2 cellular contexts compared by ENCODE assay signal in the genomic region with DNA sequence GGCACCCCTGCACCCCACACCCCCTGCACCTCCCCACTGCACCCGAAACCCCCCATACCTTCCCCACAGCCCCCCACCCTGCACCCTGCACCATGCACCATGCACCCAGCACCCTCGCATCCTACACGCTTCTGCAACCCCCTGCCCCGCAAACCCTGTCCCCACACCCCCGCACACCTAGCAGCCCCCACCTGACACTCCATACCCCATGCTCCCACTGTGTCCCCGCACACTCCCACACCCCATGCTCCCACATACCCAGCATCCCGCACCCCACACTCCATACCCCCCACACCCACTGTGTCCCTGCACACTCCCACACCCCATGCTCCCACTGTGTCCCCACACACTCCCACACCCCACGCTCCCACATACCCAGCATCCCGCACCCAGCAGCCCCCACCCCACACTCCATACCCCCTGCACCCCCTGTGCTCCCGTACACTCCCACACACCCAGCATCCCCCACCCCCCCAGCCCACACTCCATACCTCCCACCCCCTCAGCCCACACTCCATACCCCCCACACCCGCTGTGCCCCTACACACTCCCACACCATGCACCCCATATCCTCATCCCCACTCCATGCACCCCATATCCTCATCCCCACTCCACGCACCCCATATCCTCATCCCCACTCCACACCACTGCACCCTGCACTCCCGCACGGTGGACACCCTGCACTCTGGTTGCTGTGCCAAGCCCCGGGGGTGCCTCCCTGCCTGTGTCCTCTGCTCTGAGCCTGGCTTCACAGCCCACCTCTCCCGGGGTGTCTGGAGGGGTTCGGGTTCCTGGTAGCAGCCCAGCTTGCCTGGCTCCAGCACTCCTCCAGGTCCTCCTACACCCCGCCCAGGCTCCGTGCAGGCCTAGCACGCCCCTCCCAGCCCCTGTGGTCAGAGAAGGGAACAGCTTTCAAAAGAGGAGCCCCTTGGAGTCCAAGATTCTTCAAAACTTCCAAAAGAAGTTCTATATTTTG.
TF ChIP-seq lines count a peak whose summit lies in the region.

No MANE protein-coding gene starts in this region.

TF ChIP-seq in K562, 482 proteins besides CTCF, POLR2A, EP300 and RAD21:
- TF ChIP-seq PHB (CRISPR knock-in tag; IDR thresholded peaks at IDR 0.05): no peak
- no peak for TF ChIP-seq RBM25 (IDR thresholded peaks at IDR 0.05; ENCODE audit: low read depth, low read length, severe bottlenecking)
- TF ChIP-seq TAF7 (tag; IDR thresholded peaks at IDR 0.05): no peak
- TF ChIP-seq ZNF408 (CRISPR knock-in tag; IDR thresholded peaks at IDR 0.05; ENCODE audit: low read depth): no peak
- no peak for TF ChIP-seq ZNF668 (CRISPR knock-in tag; IDR thresholded peaks at IDR 0.05)
- TF ChIP-seq E2F6 (IDR thresholded peaks at IDR 0.05; ENCODE audit: borderline replicate concordance in 1 of 2, extremely low read depth in 1 of 2, insufficient read depth in 1 of 2, insufficient read length in 1 of 2, low read depth in 1 of 2, low read length in 1 of 2, poor library complexity in 1 of 2, severe bottlenecking in 1 of 2): no peak
- no peak for TF ChIP-seq HNRNPH1 (optimal IDR thresholded peaks at IDR 0.05; ENCODE audit: low read depth, low read length)
- TF ChIP-seq EHMT2 (IDR thresholded peaks at IDR 0.05): no peak
- no peak for TF ChIP-seq E2F4 (CRISPR knock-in tag; IDR thresholded peaks at IDR 0.05; ENCODE audit: low read depth)
- TF ChIP-seq ZNF280A (IDR thresholded peaks at IDR 0.05; ENCODE audit: low read depth, partially characterized antibody): no peak
- TF ChIP-seq RFX1 (IDR thresholded peaks at IDR 0.05): no peak
- TF ChIP-seq HNRNPL (IDR thresholded peaks at IDR 0.05; ENCODE audit: low read depth, low read length): no peak
- TF ChIP-seq TRIM24 (IDR thresholded peaks at IDR 0.05): no peak
- TF ChIP-seq ZNF165 (CRISPR knock-in tag; IDR thresholded peaks at IDR 0.05; ENCODE audit: borderline replicate concordance): no peak
- no peak for TF ChIP-seq TRIM25 (IDR thresholded peaks at IDR 0.05; ENCODE audit: borderline replicate concordance)
- TF ChIP-seq MYNN (IDR thresholded peaks at IDR 0.05): no peak
- no peak for TF ChIP-seq MYNN (CRISPR knock-in tag; IDR thresholded peaks at IDR 0.05)
TF ChIP-seq in K562: peak in this region for 0.

TF ChIP-seq in HepG2, 621 proteins besides CTCF, POLR2A, EP300 and RAD21:
- TF ChIP-seq ZZZ3 (CRISPR knock-in tag; IDR thresholded peaks at IDR 0.05; ENCODE audit: borderline replicate concordance) (no peak), ZBTB21 (CRISPR knock-in tag; IDR thresholded peaks at IDR 0.05) (no peak), ZSCAN12 (CRISPR knock-in tag; IDR thresholded peaks at IDR 0.05) (no peak), ZNF17 (CRISPR knock-in tag; IDR thresholded peaks at IDR 0.05) (no peak), SALL2 (CRISPR knock-in tag; IDR thresholded peaks at IDR 0.05) (no peak), MZF1 (CRISPR knock-in tag; IDR thresholded peaks at IDR 0.05; ENCODE audit: borderline replicate concordance) (no peak)
- TF ChIP-seq, protein P1, sequence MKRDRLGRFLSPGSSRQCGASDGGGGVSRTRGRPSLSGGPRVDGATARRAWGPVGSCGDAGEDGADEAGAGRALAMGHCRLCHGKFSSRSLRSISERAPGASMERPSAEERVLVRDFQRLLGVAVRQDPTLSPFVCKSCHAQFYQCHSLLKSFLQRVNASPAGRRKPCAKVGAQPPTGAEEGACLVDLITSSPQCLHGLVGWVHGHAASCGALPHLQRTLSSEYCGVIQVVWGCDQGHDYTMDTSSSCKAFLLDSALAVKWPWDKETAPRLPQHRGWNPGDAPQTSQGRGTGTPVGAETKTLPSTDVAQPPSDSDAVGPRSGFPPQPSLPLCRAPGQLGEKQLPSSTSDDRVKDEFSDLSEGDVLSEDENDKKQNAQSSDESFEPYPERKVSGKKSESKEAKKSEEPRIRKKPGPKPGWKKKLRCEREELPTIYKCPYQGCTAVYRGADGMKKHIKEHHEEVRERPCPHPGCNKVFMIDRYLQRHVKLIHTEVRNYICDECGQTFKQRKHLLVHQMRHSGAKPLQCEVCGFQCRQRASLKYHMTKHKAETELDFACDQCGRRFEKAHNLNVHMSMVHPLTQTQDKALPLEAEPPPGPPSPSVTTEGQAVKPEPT (CRISPR knock-in tag; IDR thresholded peaks at IDR 0.05; ENCODE audit: low read depth): no peak
